Comparison of ENCODE assay signal across 10 cellular contexts in the genomic region with DNA sequence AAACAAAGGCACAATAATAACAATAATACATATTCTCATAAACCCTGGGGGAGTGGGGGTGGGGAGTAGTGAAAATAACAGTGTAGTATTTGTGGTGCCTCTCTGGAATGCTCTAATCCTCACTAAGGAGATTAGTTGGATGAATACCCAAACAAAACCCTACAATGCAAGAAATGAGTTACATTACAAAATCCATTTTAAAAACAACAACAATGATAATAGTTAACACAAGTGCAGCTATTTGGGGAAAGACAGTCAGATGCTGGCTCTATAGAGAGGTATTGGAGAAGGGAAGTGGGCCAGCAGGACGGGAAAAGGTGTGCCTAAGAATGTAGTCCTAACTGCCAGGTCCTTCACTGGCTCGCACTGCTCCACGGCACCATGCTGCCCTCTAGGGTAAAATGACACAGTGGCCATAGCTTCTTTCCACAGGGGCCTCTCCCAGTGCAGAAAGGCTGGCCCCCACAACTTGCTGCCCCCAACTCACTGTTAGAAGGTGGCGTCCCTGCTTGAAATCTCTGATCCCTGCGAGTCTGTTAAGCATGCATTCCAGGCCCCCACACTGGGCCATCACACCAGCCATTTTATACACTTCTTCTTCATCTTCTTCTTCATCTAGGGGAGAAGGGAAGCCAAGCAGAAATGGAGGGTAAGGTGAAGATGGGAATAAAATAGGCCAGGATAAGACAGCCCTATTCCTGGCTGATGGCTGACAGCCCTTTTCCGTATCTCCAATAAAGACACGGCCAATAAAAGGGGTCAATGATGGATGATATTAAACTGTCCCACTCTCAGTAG.
DNase-seq lines count a peak whose midpoint lies in the region; ATAC-seq and TF ChIP-seq lines count a peak whose summit lies in the region.
"Had no signal": no experiment of that assay in that cellular context is flagged by ENCODE, and none has a peak within 500 bp of the region (broad histone marks: within the 10 kb centered on the region; RNA-seq: fewer than 3 reads in every experiment).

No MANE protein-coding gene starts in this region.

- no peaks in the 10 kb centered on the region for H3K27me3 Mint-ChIP-seq in glutamatergic neuron (ENCODE audit: unreplicated experiment)
- H3K27me3 Mint-ChIP-seq in T-helper 17 cell = no peaks in the 10 kb centered on the region
- H3K27me3 Mint-ChIP-seq: T-cell had no signal

- H3K4me1 Mint-ChIP-seq in glutamatergic neuron (ENCODE audit: low read depth, unreplicated experiment) (no peaks in the 10 kb centered on the region), T-helper 17 cell (peaks cover 5% of the 10 kb centered on the region)
- H3K4me1 Mint-ChIP-seq: T-cell had no signal

- TF ChIP-seq CTCF in glutamatergic neuron (IDR thresholded peaks at IDR 0.05; ENCODE audit: partially characterized antibody, unreplicated experiment) = no peak

- H3K4me3 Mint-ChIP-seq in glutamatergic neuron (ENCODE audit: unreplicated experiment) (no peak overlapping the region), T-helper 17 cell (no peak overlapping the region)
- H3K4me3 Mint-ChIP-seq: CD8-positive, alpha-beta T cell; T-cell had no signal

- H3K36me3 Mint-ChIP-seq in glutamatergic neuron (ENCODE audit: unreplicated experiment) = no peaks in the 10 kb centered on the region
- H3K36me3 Mint-ChIP-seq in T-helper 17 cell (ENCODE audit: low read depth) = peaks cover 9% of the 10 kb centered on the region

- H3K9me3 ChIP-seq in T-helper 17 cell (ENCODE audit: control insufficient read depth, low read length, poor library complexity, severe bottlenecking) = no peaks in the 10 kb centered on the region

- intact Hi-C loops in sciatic nerve (cut with DNase I) = loop anchor here (10.0 kb wide), 1 partner anchor 181 kb away; no protein-coding TSS in a partner anchor

- DNase-seq in NCI-H1417 (lab: John Stamatoyannopoulos, UW) = peak in 2 of 3 experiments; percentile 5 to 8
- no peak for DNase-seq in NCI-H1417 treated with DMSO at 0.1 percent for 48 hours (lab: John Stamatoyannopoulos, UW)
- DNase-seq in glutamatergic neuron = peak; percentile 49
- no peak for DNase-seq in sciatic nerve (ENCODE audit: low spot score)
- no peak for DNase-seq in T-helper 17 cell

- H3K9me3 Mint-ChIP-seq in glutamatergic neuron (ENCODE audit: unreplicated experiment) = peaks cover 2% of the 10 kb centered on the region
- H3K9me3 Mint-ChIP-seq: CD8-positive, alpha-beta T cell; T-cell had no signal

- H3K27ac Mint-ChIP-seq in glutamatergic neuron (ENCODE audit: unreplicated experiment) (no peak overlapping the region), T-helper 17 cell (no peak overlapping the region)
- H3K27ac Mint-ChIP-seq: CD8-positive, alpha-beta T cell; T-cell had no signal

- peak; percentile 72 for ATAC-seq in SK-N-SH treated with all-trans-retinoic acid at 6 μM for 48 hours
- peak; percentile 64 for ATAC-seq in sciatic nerve
- ATAC-seq in T-helper 17 cell = no peak
- no peak for ATAC-seq in GM19328 (IDR thresholded peaks at IDR 0.05; ENCODE audit: unreplicated experiment)
- no peak for ATAC-seq in HG03039 (IDR thresholded peaks at IDR 0.05; ENCODE audit: unreplicated experiment)
- ATAC-seq: CD8-positive, alpha-beta T cell had no signal

TF ChIP-seq in SK-N-SH treated with all-trans-retinoic acid at 6 μM for 48 hours, 23 proteins besides CTCF, POLR2A, EP300 and RAD21:
- TF ChIP-seq, protein P1, sequence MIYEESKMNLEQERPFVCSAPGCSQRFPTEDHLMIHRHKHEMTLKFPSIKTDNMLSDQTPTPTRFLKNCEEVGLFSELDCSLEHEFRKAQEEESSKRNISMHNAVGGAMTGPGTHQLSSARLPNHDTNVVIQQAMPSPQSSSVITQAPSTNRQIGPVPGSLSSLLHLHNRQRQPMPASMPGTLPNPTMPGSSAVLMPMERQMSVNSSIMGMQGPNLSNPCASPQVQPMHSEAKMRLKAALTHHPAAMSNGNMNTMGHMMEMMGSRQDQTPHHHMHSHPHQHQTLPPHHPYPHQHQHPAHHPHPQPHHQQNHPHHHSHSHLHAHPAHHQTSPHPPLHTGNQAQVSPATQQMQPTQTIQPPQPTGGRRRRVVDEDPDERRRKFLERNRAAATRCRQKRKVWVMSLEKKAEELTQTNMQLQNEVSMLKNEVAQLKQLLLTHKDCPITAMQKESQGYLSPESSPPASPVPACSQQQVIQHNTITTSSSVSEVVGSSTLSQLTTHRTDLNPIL (CRISPR knock-in tag; IDR thresholded peaks at IDR 0.05; ENCODE audit: low read depth) = no peak
- TF ChIP-seq ZNF70 (CRISPR knock-in tag; IDR thresholded peaks at IDR 0.05) (no peak), CSDC2 (CRISPR knock-in tag; IDR thresholded peaks at IDR 0.05) (no peak), BACH2 (CRISPR knock-in tag; IDR thresholded peaks at IDR 0.05; ENCODE audit: borderline replicate concordance) (no peak), ZNF565 (CRISPR knock-in tag; conservative IDR thresholded peaks at IDR 0.05; ENCODE audit: low read depth) (no peak), RARB (CRISPR knock-in tag; IDR thresholded peaks at IDR 0.05) (no peak)
- TF ChIP-seq, protein P2, sequence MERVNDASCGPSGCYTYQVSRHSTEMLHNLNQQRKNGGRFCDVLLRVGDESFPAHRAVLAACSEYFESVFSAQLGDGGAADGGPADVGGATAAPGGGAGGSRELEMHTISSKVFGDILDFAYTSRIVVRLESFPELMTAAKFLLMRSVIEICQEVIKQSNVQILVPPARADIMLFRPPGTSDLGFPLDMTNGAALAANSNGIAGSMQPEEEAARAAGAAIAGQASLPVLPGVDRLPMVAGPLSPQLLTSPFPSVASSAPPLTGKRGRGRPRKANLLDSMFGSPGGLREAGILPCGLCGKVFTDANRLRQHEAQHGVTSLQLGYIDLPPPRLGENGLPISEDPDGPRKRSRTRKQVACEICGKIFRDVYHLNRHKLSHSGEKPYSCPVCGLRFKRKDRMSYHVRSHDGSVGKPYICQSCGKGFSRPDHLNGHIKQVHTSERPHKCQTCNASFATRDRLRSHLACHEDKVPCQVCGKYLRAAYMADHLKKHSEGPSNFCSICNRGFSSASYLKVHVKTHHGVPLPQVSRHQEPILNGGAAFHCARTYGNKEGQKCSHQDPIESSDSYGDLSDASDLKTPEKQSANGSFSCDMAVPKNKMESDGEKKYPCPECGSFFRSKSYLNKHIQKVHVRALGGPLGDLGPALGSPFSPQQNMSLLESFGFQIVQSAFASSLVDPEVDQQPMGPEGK (CRISPR knock-in tag; IDR thresholded peaks at IDR 0.05; ENCODE audit: borderline replicate concordance) = no peak

Comparison
In these comparisons a context has a peak if more than half of its experiments do, and no peak if none do; other contexts are left out.
1. DNase-seq: peak in NCI-H1417 (2 of 3) and glutamatergic neuron (single experiment); none in NCI-H1417 treated with DMSO at 0.1 percent for 48 hours (single experiment), sciatic nerve (single experiment) and T-helper 17 cell (0 of 3).
2. ATAC-seq: peak in SK-N-SH treated with all-trans-retinoic acid at 6 μM for 48 hours (single experiment) and sciatic nerve (single experiment); none in T-helper 17 cell (single experiment), GM19328 (single experiment) and HG03039 (single experiment).